ENCODE assay signal across 9 cellular contexts in genomic region chr2:181252248-181253148, GRCh38.
A peak's percentile ranks its signal among the peaks of the same experiment; 100 is the strongest.
DNase-seq lines count a peak whose midpoint lies in the region; ATAC-seq lines count a peak whose summit lies in the region.
"Had no signal": no experiment of that assay in that cellular context is flagged by ENCODE, and none has a peak within 500 bp of the region (broad histone marks: within the 10 kb centered on the region; RNA-seq: fewer than 3 reads in every experiment).

No MANE protein-coding gene starts in this region.

- peak overlapping the region; percentile 15 to 69 (median 52) for H3K4me3 Mint-ChIP-seq in immature natural killer cell

- peaks cover under 1 to 6% (median 4%) of the 10 kb centered on the region in 3 donors for H3K36me3 Mint-ChIP-seq in immature natural killer cell

- H3K27ac Mint-ChIP-seq in immature natural killer cell: peak overlapping the region; percentile 67 to 86 (median 82)

- peaks cover 0 to 2% (median 0%) of the 10 kb centered on the region in 3 donors for H3K27me3 Mint-ChIP-seq in immature natural killer cell (ENCODE audit: low read depth in 3 of 3)

- DNase-seq in NCI-H748 (lab: John Stamatoyannopoulos, UW; ENCODE audit: unreplicated experiment) (peak; percentile 76), immature natural killer cell (peak in 1 of 3 donors; percentile 6), kidney glomerular epithelial cell (lab: John Stamatoyannopoulos, UW) (no peak), hypothalamus (lab: John Stamatoyannopoulos, UW) (no peak)
- no peak for DNase-seq in activated CD4-positive, CD25-positive, alpha-beta regulatory T cell treated with anti-CD3 and anti-CD28 coated beads, Interleukin-2, amount 50 U/mL, for 72 hours
- DNase-seq: NCI-H1436, PC-3 had no signal

- peaks cover 32 to 33% of the 10 kb centered on the region in 2 donors for H3K4me1 Mint-ChIP-seq in immature natural killer cell

- no peaks in the 10 kb centered on the region for H3K9me3 Mint-ChIP-seq in immature natural killer cell

- ATAC-seq in GM18858 (IDR thresholded peaks at IDR 0.05; ENCODE audit: unreplicated experiment) (peak; percentile 65), GM21723 (IDR thresholded peaks at IDR 0.05; ENCODE audit: unreplicated experiment) (peak; percentile 79)
- ATAC-seq: PC-3 had no signal
